ENCODE assay signal across 1 cellular context in genomic region chr3:18402140-18402834, GRCh38.
TF ChIP-seq lines count a peak whose summit lies in the region.

No MANE protein-coding gene starts in this region.

TF ChIP-seq in H1, 55 proteins besides CTCF, POLR2A, EP300 and RAD21:
- no peak for TF ChIP-seq CHD2 (IDR thresholded peaks at IDR 0.05; ENCODE audit: low read length)
- TF ChIP-seq KDM1A (IDR thresholded peaks at IDR 0.05; ENCODE audit: borderline replicate concordance, low read length) = no peak
- TF ChIP-seq ZNF274 (IDR thresholded peaks at IDR 0.05; ENCODE audit: borderline replicate concordance, extremely low read depth, low read length) = no peak
- TF ChIP-seq, protein P1, sequence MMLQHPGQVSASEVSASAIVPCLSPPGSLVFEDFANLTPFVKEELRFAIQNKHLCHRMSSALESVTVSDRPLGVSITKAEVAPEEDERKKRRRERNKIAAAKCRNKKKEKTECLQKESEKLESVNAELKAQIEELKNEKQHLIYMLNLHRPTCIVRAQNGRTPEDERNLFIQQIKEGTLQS (IDR thresholded peaks at IDR 0.05; ENCODE audit: insufficient read depth, low read depth, low read length) = no peak
- TF ChIP-seq CTBP2 (IDR thresholded peaks at IDR 0.05; ENCODE audit: borderline replicate concordance, insufficient read depth, insufficient read length, low read length) = no peak
- no peak for TF ChIP-seq EZH2 (IDR thresholded peaks at IDR 0.05; ENCODE audit: low read depth, low read length, severe bottlenecking)
